In the genomic region with DNA sequence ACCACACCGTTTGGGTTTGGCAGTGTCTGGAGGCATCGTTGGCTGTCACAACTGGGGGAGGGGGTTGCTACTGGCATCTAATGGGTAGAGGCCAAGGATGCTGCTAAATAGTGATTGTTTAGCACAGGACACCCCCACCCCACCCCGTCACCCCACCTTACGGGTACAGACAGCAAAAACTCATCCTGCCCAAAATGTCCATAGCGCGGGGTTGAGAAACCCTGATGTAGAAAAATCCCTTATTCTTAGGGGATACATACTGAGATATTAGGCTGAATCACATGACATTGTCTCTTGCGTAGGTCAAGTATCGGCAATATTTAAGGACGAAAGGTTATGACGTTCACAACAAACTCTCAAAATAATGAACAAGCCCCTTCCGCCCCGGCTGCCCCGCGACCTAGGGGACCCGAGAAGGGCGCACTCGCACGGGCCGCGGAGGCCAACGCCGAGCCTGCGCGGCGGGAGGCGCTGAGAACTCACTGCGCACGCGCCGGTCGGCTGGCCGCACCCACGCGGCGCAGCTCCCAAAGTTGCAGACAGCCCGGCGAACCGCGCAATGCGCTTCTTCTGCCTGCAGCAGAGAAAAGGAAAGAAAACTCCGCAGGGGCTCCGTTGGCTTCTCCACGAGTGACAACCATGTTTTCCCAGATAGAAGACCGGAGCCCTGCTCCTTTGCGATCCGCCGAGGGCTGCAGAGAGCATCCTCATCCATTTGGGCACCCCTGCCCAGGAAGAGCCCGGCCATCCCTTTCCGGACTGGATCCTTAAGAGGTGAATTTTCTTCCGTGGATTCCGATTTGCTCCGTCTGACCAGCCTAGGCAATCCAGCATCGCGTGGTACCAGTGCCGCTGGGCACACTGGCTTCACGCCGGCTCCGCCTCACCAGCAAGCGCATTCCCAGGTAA, we compare ENCODE assay signal across 8 cellular contexts.
DNase-seq lines count a peak whose midpoint lies in the region; ATAC-seq and TF ChIP-seq lines count a peak whose summit lies in the region.

No MANE protein-coding gene starts in this region.

- H3K4me3 ChIP-seq in AG09309 (ENCODE audit: control insufficient read depth, low read depth, low read length) (peak overlapping the region; percentile 60), lung (peak overlapping the region; percentile 64)

- peak; percentile 38 for DNase-seq in AG09309 (ENCODE audit: low read depth)
- DNase-seq in NCI-H524 treated with DMSO at 0.1 percent for 48 hours (lab: John Stamatoyannopoulos, UW): peak; percentile 7
- DNase-seq in activated CD4-positive, alpha-beta T cell treated with anti-CD3 and anti-CD28 coated beads, Interleukin-2, amount 50 U/mL, for 48 hours: peak; percentile 70 to 76
- DNase-seq in ecto neural progenitor cell (ENCODE audit: low spot score): peak; percentile 83
- DNase-seq in lung (ENCODE audit: low spot score): peak; percentile 64
- peak; percentile 46 to 69 (median 60) for DNase-seq in stimulated activated CD4-positive, alpha-beta T cell treated with anti-CD3 and anti-CD28 coated beads, TNF-alpha, amount 100 ng/mL, for 24 hours (ENCODE audit: low read depth in 3 of 3)

- no peaks in the 10 kb centered on the region for H3K4me1 ChIP-seq in lung (ENCODE audit: control insufficient read depth in 2 of 2, insufficient read depth in 2 of 2, low read length in 2 of 2)

- no peaks in the 10 kb centered on the region for H3K27me3 ChIP-seq in lung (ENCODE audit: control insufficient read depth, insufficient read depth)

- WGBS in lung, 2 donors: 1% methylated on average over 53 to 59 of the region's 59 CpGs

- H3K36me3 ChIP-seq in lung (ENCODE audit: control insufficient read depth in 2 of 2, insufficient read depth in 2 of 2, low read length in 2 of 2): no peaks in the 10 kb centered on the region

- H3K9me3 ChIP-seq in lung (ENCODE audit: control insufficient read depth in 2 of 2, insufficient read depth in 1 of 2, low read length in 1 of 2): no peaks in the 10 kb centered on the region

- H3K27ac ChIP-seq in lung (ENCODE audit: low read depth in 1 of 2, low read length in 1 of 2): peak overlapping the region; percentile 68 to 69

- no peak for TF ChIP-seq CTCF in AG09309 (IDR thresholded peaks at IDR 0.05; ENCODE audit: control insufficient read depth, insufficient read depth, low read depth, low read length, missing control alignments)
- no peak for TF ChIP-seq CTCF in lung (IDR thresholded peaks at IDR 0.05; ENCODE audit: control extremely low read depth, extremely low read depth)

- peak; percentile 75 for ATAC-seq in GM18873 (IDR thresholded peaks at IDR 0.05; ENCODE audit: low FRiP score, unreplicated experiment)
- peak; percentile 87 for ATAC-seq in HG03103 (IDR thresholded peaks at IDR 0.05; ENCODE audit: low read depth, unreplicated experiment)
- ATAC-seq in lung (ENCODE audit: insufficient read depth, low FRiP score): peak; percentile 95

Comparison
In these comparisons a context has a peak if more than half of its experiments do, and no peak if none do; other contexts are left out.
1. Peak in every context shown above with its lines: DNase-seq, ATAC-seq, H3K4me3 ChIP-seq and H3K27ac ChIP-seq.
2. DNase-seq: peak in every context shown above with its lines; median percentile 83 in ecto neural progenitor cell; 73 in activated CD4-positive, alpha-beta T cell treated with anti-CD3 and anti-CD28 coated beads, Interleukin-2, amount 50 U/mL, for 48 hours; 64 in lung; 60 in stimulated activated CD4-positive, alpha-beta T cell treated with anti-CD3 and anti-CD28 coated beads, TNF-alpha, amount 100 ng/mL, for 24 hours; 38 in AG09309; 7 in NCI-H524 treated with DMSO at 0.1 percent for 48 hours.